ENCODE assay signal across 13 cellular contexts in the genomic region with DNA sequence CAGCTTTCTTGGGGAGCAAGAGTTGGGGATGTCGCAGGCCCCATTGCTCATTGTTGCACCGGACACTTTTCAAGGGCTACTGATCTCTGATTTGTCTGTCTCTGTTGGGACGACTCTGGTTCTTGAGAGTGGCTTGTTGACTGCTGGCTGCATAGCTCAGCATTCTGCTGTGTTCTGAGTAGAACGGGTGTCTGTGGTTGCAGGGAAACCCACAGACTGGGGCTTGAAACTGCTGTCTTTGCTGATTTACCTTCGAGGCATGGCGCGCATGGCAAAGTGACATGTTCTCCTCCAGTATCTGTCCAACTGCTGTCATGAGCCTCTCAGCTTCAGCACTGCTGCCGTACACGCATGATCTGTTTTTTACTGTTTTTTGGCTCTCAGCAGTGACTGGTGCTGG. TPM values are rescaled to one million over a fixed set of nuclear protein-coding genes. Genes with fewer than 3 reads are reported as not detected.
DNase-seq lines count a peak whose midpoint lies in the region; ATAC-seq, FAIRE-seq and TF ChIP-seq lines count a peak whose summit lies in the region.
"Not testable (repeated sequence)": the region's sequence is repeated elsewhere in the genome, so short reads cannot be mapped to it uniquely, and the experiment has no call there.
"Had no signal": no experiment of that assay in that cellular context is flagged by ENCODE, and none has a peak within 500 bp of the region (broad histone marks: within the 10 kb centered on the region; RNA-seq: fewer than 3 reads in every experiment).

No MANE protein-coding gene starts in this region.

- POLR2A ChIA-PET in activated CD4-positive, alpha-beta memory T cell treated with anti-CD3 and anti-CD28 coated beads for 36 hours (lab: Charles Lee); activated CD8-positive, alpha-beta T cell treated with anti-CD3 and anti-CD28 coated beads, Interleukin-2, amount 10 ng/mL, durations not matched to agents 7 days and 5 days (lab: Charles Lee): not testable (repeated sequence)

- not testable (repeated sequence) for H3K4me1 Mint-ChIP-seq in activated CD4-positive, alpha-beta memory T cell treated with anti-CD3 and anti-CD28 coated beads for 36 hours (ENCODE audit: low read depth); activated CD8-positive, alpha-beta T cell treated with anti-CD3 and anti-CD28 coated beads, Interleukin-2, amount 10 ng/mL, durations not matched to agents 7 days and 5 days (ENCODE audit: low read depth); activated T-helper 17 cell treated with anti-CD3 and anti-CD28 coated beads, Interleukin-2, amount 50 U/mL, for 72 hours; stimulated activated effector memory CD8-positive, alpha-beta T cell treated with anti-CD3 and anti-CD28 coated beads, Interleukin-12 subunit alpha, Interleukin-12 subunit beta, amount 100 ng/mL, for 72 hours

- H3K27ac Mint-ChIP-seq in activated CD4-positive, alpha-beta memory T cell treated with anti-CD3 and anti-CD28 coated beads for 36 hours; activated CD8-positive, alpha-beta T cell treated with anti-CD3 and anti-CD28 coated beads, Interleukin-2, amount 10 ng/mL, durations not matched to agents 7 days and 5 days; activated T-helper 17 cell treated with anti-CD3 and anti-CD28 coated beads, Interleukin-2, amount 50 U/mL, for 72 hours; stimulated activated effector memory CD8-positive, alpha-beta T cell treated with anti-CD3 and anti-CD28 coated beads, Interleukin-12 subunit alpha, Interleukin-12 subunit beta, amount 100 ng/mL, for 72 hours: not testable (repeated sequence)

- H3K27ac ChIP-seq in KMS-11, result peak overlapping the region; percentile 95

- CTCF ChIA-PET in activated CD4-positive, alpha-beta memory T cell treated with anti-CD3 and anti-CD28 coated beads for 36 hours (lab: Charles Lee); activated CD8-positive, alpha-beta T cell treated with anti-CD3 and anti-CD28 coated beads, Interleukin-2, amount 10 ng/mL, durations not matched to agents 7 days and 5 days (lab: Charles Lee): not testable (repeated sequence)

- not testable (repeated sequence) for H3K36me3 Mint-ChIP-seq in activated CD4-positive, alpha-beta memory T cell treated with anti-CD3 and anti-CD28 coated beads for 36 hours; activated CD8-positive, alpha-beta T cell treated with anti-CD3 and anti-CD28 coated beads, Interleukin-2, amount 10 ng/mL, durations not matched to agents 7 days and 5 days (ENCODE audit: low read depth); activated T-helper 17 cell treated with anti-CD3 and anti-CD28 coated beads, Interleukin-2, amount 50 U/mL, for 72 hours (ENCODE audit: low read depth); stimulated activated effector memory CD8-positive, alpha-beta T cell treated with anti-CD3 and anti-CD28 coated beads, Interleukin-12 subunit alpha, Interleukin-12 subunit beta, amount 100 ng/mL, for 72 hours

- peak overlapping the region; percentile 39; the same call in 1 of the 2 replicates for H2AFZ ChIP-seq in KMS-11 (ENCODE audit: low read depth)

- not testable (repeated sequence) for H3K36me3 ChIP-seq in KMS-11 (ENCODE audit: insufficient read depth); bronchial epithelial cell (ENCODE audit: control insufficient read depth, insufficient read depth, low read length)

- H3K27me3 Mint-ChIP-seq in activated CD4-positive, alpha-beta memory T cell treated with anti-CD3 and anti-CD28 coated beads for 36 hours; activated CD8-positive, alpha-beta T cell treated with anti-CD3 and anti-CD28 coated beads, Interleukin-2, amount 10 ng/mL, durations not matched to agents 7 days and 5 days (ENCODE audit: low read depth); activated T-helper 17 cell treated with anti-CD3 and anti-CD28 coated beads, Interleukin-2, amount 50 U/mL, for 72 hours: not testable (repeated sequence)

- peak; percentile 92 for FAIRE-seq in bronchial epithelial cell (lab: Jason Lieb, UNC)

- H3K4me3 ChIP-seq in KMS-11 (IDR thresholded peaks at IDR 0.05; ENCODE audit: insufficient read depth, low read depth, low read length); bronchial epithelial cell (ENCODE audit: low read depth, low read length): not testable (repeated sequence)

- H3K79me2 ChIP-seq in KMS-11 (ENCODE audit: insufficient read depth, low read depth), result not testable (repeated sequence)

- peak overlapping the region; percentile 61 for H3K4me2 ChIP-seq in KMS-11

- H3K27me3 ChIP-seq in KMS-11 (ENCODE audit: insufficient read depth, low read depth); bronchial epithelial cell (ENCODE audit: control insufficient read depth, insufficient read depth, low read length): not testable (repeated sequence)

- H3K9ac ChIP-seq in KMS-11, result peak overlapping the region; percentile 70; the same call in 1 of the 2 replicates

- intact Hi-C loops in activated CD4-positive, alpha-beta memory T cell treated with anti-CD3 and anti-CD28 coated beads for 36 hours (cut with micrococcal nuclease), result not testable (repeated sequence)

- not testable (repeated sequence) for H4K20me1 ChIP-seq in KMS-11 (ENCODE audit: insufficient read depth)

- DNase-seq in RPMI8226, result peak; percentile 11
- DNase-seq in activated CD4-positive, alpha-beta T cell treated with anti-CD3 and anti-CD28 coated beads for 48 hours, result peak; percentile 24
- peak; percentile 54 for DNase-seq in activated CD4-positive, alpha-beta memory T cell treated with anti-CD3 and anti-CD28 coated beads for 36 hours
- DNase-seq in activated CD8-positive, alpha-beta T cell treated with anti-CD3 and anti-CD28 coated beads, Interleukin-2, amount 10 ng/mL, durations not matched to agents 7 days and 5 days, result peak; percentile 33
- DNase-seq in bronchial epithelial cell (ENCODE audit: low read depth); stimulated activated effector memory CD8-positive, alpha-beta T cell treated with anti-CD3 and anti-CD28 coated beads, Interleukin-12 subunit alpha, Interleukin-12 subunit beta, amount 100 ng/mL, for 72 hours (ENCODE audit: low spot score in 2 of 2): not testable (repeated sequence)

- not testable (repeated sequence) for TF ChIP-seq CTCF in KMS-11 (conservative IDR thresholded peaks at IDR 0.05; ENCODE audit: low read depth, low read length); bronchial epithelial cell (IDR thresholded peaks at IDR 0.05; ENCODE audit: insufficient read depth, low read length, severe bottlenecking)

- ATAC-seq in activated CD8-positive, alpha-beta T cell treated with anti-CD3 and anti-CD28 coated beads, Interleukin-2, amount 10 ng/mL, durations not matched to agents 7 days and 5 days, result not testable (repeated sequence)
- peak; percentile 31 for ATAC-seq in activated T-helper 17 cell treated with anti-CD3 and anti-CD28 coated beads, Interleukin-2, amount 50 U/mL, for 72 hours (replicated peaks)
- ATAC-seq in stimulated activated effector memory CD8-positive, alpha-beta T cell treated with anti-CD3 and anti-CD28 coated beads, Interleukin-12 subunit alpha, Interleukin-12 subunit beta, amount 100 ng/mL, for 72 hours, result peak; percentile 37

- not testable (repeated sequence) for H3K4me3 Mint-ChIP-seq in activated CD4-positive, alpha-beta memory T cell treated with anti-CD3 and anti-CD28 coated beads for 36 hours; activated CD8-positive, alpha-beta T cell treated with anti-CD3 and anti-CD28 coated beads, Interleukin-2, amount 10 ng/mL, durations not matched to agents 7 days and 5 days; activated T-helper 17 cell treated with anti-CD3 and anti-CD28 coated beads, Interleukin-2, amount 50 U/mL, for 72 hours; stimulated activated effector memory CD8-positive, alpha-beta T cell treated with anti-CD3 and anti-CD28 coated beads, Interleukin-12 subunit alpha, Interleukin-12 subunit beta, amount 100 ng/mL, for 72 hours

- H3K4me1 ChIP-seq in KMS-11 (ENCODE audit: low read depth, poor library complexity, severe bottlenecking), result peaks cover 25% of the 10 kb centered on the region

- H3K9me3 Mint-ChIP-seq in activated CD4-positive, alpha-beta memory T cell treated with anti-CD3 and anti-CD28 coated beads for 36 hours; activated CD8-positive, alpha-beta T cell treated with anti-CD3 and anti-CD28 coated beads, Interleukin-2, amount 10 ng/mL, durations not matched to agents 7 days and 5 days (ENCODE audit: insufficient read depth); activated T-helper 17 cell treated with anti-CD3 and anti-CD28 coated beads, Interleukin-2, amount 50 U/mL, for 72 hours; stimulated activated effector memory CD8-positive, alpha-beta T cell treated with anti-CD3 and anti-CD28 coated beads, Interleukin-12 subunit alpha, Interleukin-12 subunit beta, amount 100 ng/mL, for 72 hours: not testable (repeated sequence)

RNA-seq across cellular contexts. Expression of a gene that starts 8.7 kb away (rescaled TPM):
- total RNA-seq in activated CD4-positive, alpha-beta memory T cell treated with anti-CD3 and anti-CD28 coated beads for 36 hours, result not detected
- total RNA-seq in activated CD8-positive, alpha-beta T cell treated with anti-CD3 and anti-CD28 coated beads, Interleukin-2, amount 10 ng/mL, durations not matched to agents 7 days and 5 days, result not detected
- total RNA-seq in activated T-helper 17 cell treated with anti-CD3 and anti-CD28 coated beads, Interleukin-2, amount 50 U/mL, for 72 hours, result not detected
- not detected in 2 replicates for total RNA-seq in bronchial epithelial cell
- total RNA-seq: A172; CD4-positive, alpha-beta T cell; CD8-positive, alpha-beta memory T cell; GM12878; GM23248 had no signal
